1 cellular context compared by ENCODE assay signal in the genomic region with DNA sequence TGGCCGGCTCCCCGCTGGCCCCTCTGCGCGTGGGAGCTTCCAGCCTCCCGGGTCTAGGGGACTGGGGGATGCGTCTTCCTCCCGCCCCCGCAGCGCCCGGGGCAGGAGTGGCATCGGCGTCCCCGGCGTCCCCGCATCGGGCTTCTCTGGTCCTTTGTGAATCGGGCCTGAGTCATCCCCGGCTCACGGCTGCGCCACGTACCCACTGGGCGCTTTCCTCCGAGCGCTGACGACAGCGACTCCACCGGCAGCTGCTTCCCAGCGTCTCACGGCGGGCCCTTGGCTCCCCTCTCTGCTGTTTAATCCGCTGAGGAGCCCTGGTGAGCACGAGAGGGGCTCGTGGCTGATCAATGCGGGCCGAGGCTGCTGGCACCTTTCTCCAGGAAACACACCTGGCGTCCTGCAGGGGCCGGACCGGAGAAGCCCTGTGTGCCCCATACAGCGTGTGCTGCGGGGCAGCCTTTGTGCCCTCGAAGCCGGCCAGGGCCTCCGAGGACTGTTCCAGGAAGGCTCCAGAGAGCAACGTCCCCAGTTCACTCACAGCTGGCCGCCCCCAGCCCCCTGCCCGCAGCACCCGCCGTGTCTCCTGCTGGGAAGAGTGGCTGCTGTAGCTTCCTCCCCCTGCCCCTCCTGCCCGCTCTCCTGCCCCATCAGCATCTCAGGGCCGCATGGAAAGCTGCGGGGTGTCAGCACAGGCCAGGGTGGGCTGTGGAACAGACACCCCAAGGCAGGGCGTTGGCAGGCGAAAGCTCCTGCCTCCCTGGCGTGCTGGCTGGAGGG.
TF ChIP-seq lines count a peak whose summit lies in the region.

No MANE protein-coding gene starts in this region.

TF ChIP-seq in HepG2, 621 proteins besides CTCF, POLR2A, EP300 and RAD21 (continued from another document and continues in another):
- TF ChIP-seq, protein P1, sequence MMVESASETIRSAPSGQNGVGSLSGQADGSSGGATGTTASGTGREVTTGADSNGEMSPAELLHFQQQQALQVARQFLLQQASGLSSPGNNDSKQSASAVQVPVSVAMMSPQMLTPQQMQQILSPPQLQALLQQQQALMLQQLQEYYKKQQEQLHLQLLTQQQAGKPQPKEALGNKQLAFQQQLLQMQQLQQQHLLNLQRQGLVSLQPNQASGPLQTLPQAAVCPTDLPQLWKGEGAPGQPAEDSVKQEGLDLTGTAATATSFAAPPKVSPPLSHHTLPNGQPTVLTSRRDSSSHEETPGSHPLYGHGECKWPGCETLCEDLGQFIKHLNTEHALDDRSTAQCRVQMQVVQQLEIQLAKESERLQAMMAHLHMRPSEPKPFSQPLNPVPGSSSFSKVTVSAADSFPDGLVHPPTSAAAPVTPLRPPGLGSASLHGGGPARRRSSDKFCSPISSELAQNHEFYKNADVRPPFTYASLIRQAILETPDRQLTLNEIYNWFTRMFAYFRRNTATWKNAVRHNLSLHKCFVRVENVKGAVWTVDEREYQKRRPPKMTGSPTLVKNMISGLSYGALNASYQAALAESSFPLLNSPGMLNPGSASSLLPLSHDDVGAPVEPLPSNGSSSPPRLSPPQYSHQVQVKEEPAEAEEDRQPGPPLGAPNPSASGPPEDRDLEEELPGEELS (CRISPR knock-in tag; IDR thresholded peaks at IDR 0.05) = no peak
- TF ChIP-seq ZNF232 (CRISPR knock-in tag; IDR thresholded peaks at IDR 0.05; ENCODE audit: borderline replicate concordance) = no peak
- TF ChIP-seq, protein P2, sequence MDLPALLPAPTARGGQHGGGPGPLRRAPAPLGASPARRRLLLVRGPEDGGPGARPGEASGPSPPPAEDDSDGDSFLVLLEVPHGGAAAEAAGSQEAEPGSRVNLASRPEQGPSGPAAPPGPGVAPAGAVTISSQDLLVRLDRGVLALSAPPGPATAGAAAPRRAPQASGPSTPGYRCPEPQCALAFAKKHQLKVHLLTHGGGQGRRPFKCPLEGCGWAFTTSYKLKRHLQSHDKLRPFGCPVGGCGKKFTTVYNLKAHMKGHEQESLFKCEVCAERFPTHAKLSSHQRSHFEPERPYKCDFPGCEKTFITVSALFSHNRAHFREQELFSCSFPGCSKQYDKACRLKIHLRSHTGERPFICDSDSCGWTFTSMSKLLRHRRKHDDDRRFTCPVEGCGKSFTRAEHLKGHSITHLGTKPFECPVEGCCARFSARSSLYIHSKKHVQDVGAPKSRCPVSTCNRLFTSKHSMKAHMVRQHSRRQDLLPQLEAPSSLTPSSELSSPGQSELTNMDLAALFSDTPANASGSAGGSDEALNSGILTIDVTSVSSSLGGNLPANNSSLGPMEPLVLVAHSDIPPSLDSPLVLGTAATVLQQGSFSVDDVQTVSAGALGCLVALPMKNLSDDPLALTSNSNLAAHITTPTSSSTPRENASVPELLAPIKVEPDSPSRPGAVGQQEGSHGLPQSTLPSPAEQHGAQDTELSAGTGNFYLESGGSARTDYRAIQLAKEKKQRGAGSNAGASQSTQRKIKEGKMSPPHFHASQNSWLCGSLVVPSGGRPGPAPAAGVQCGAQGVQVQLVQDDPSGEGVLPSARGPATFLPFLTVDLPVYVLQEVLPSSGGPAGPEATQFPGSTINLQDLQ (CRISPR knock-in tag; IDR thresholded peaks at IDR 0.05) = no peak
- no peak for TF ChIP-seq KDM3A (CRISPR knock-in tag; IDR thresholded peaks at IDR 0.05; ENCODE audit: low read depth)
- TF ChIP-seq, protein P3, sequence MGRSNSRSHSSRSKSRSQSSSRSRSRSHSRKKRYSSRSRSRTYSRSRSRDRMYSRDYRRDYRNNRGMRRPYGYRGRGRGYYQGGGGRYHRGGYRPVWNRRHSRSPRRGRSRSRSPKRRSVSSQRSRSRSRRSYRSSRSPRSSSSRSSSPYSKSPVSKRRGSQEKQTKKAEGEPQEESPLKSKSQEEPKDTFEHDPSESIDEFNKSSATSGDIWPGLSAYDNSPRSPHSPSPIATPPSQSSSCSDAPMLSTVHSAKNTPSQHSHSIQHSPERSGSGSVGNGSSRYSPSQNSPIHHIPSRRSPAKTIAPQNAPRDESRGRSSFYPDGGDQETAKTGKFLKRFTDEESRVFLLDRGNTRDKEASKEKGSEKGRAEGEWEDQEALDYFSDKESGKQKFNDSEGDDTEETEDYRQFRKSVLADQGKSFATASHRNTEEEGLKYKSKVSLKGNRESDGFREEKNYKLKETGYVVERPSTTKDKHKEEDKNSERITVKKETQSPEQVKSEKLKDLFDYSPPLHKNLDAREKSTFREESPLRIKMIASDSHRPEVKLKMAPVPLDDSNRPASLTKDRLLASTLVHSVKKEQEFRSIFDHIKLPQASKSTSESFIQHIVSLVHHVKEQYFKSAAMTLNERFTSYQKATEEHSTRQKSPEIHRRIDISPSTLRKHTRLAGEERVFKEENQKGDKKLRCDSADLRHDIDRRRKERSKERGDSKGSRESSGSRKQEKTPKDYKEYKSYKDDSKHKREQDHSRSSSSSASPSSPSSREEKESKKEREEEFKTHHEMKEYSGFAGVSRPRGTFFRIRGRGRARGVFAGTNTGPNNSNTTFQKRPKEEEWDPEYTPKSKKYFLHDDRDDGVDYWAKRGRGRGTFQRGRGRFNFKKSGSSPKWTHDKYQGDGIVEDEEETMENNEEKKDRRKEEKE (IDR thresholded peaks at IDR 0.05) = no peak
- TF ChIP-seq RARA (CRISPR knock-in tag; IDR thresholded peaks at IDR 0.05) = no peak
- no peak for TF ChIP-seq IRF2 (CRISPR knock-in tag; IDR thresholded peaks at IDR 0.05)
- no peak for TF ChIP-seq DNMT3B (CRISPR knock-in tag; conservative IDR thresholded peaks at IDR 0.05)
- TF ChIP-seq GATAD2A (CRISPR knock-in tag; IDR thresholded peaks at IDR 0.05) = no peak
- TF ChIP-seq, protein P4, sequence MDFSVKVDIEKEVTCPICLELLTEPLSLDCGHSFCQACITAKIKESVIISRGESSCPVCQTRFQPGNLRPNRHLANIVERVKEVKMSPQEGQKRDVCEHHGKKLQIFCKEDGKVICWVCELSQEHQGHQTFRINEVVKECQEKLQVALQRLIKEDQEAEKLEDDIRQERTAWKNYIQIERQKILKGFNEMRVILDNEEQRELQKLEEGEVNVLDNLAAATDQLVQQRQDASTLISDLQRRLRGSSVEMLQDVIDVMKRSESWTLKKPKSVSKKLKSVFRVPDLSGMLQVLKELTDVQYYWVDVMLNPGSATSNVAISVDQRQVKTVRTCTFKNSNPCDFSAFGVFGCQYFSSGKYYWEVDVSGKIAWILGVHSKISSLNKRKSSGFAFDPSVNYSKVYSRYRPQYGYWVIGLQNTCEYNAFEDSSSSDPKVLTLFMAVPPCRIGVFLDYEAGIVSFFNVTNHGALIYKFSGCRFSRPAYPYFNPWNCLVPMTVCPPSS (IDR thresholded peaks at IDR 0.05) = no peak
- TF ChIP-seq, protein P5, sequence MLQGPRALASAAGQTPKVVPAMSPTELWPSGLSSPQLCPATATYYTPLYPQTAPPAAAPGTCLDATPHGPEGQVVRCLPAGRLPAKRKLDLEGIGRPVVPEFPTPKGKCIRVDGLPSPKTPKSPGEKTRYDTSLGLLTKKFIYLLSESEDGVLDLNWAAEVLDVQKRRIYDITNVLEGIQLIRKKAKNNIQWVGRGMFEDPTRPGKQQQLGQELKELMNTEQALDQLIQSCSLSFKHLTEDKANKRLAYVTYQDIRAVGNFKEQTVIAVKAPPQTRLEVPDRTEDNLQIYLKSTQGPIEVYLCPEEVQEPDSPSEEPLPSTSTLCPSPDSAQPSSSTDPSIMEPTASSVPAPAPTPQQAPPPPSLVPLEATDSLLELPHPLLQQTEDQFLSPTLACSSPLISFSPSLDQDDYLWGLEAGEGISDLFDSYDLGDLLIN (CRISPR knock-in tag; IDR thresholded peaks at IDR 0.05; ENCODE audit: borderline replicate concordance) = no peak
- TF ChIP-seq, protein P6, sequence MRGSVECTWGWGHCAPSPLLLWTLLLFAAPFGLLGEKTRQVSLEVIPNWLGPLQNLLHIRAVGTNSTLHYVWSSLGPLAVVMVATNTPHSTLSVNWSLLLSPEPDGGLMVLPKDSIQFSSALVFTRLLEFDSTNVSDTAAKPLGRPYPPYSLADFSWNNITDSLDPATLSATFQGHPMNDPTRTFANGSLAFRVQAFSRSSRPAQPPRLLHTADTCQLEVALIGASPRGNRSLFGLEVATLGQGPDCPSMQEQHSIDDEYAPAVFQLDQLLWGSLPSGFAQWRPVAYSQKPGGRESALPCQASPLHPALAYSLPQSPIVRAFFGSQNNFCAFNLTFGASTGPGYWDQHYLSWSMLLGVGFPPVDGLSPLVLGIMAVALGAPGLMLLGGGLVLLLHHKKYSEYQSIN (CRISPR knock-in tag; IDR thresholded peaks at IDR 0.05; ENCODE audit: borderline replicate concordance) = no peak
- no peak for TF ChIP-seq ZNF34 (CRISPR knock-in tag; IDR thresholded peaks at IDR 0.05; ENCODE audit: borderline replicate concordance)
- no peak for TF ChIP-seq TBX2 (CRISPR knock-in tag; IDR thresholded peaks at IDR 0.05; ENCODE audit: borderline replicate concordance)
- TF ChIP-seq CBFB (CRISPR knock-in tag; IDR thresholded peaks at IDR 0.05) = no peak
- no peak for TF ChIP-seq NFE2L2 (IDR thresholded peaks at IDR 0.05; ENCODE audit: low read length)
- TF ChIP-seq ZNF652 (CRISPR knock-in tag; IDR thresholded peaks at IDR 0.05; ENCODE audit: borderline replicate concordance, low read depth) = no peak
- TF ChIP-seq TAF1 (CRISPR knock-in tag; IDR thresholded peaks at IDR 0.05) = no peak
- no peak for TF ChIP-seq HDAC2 (CRISPR knock-in tag; IDR thresholded peaks at IDR 0.05)
- TF ChIP-seq, protein P7, sequence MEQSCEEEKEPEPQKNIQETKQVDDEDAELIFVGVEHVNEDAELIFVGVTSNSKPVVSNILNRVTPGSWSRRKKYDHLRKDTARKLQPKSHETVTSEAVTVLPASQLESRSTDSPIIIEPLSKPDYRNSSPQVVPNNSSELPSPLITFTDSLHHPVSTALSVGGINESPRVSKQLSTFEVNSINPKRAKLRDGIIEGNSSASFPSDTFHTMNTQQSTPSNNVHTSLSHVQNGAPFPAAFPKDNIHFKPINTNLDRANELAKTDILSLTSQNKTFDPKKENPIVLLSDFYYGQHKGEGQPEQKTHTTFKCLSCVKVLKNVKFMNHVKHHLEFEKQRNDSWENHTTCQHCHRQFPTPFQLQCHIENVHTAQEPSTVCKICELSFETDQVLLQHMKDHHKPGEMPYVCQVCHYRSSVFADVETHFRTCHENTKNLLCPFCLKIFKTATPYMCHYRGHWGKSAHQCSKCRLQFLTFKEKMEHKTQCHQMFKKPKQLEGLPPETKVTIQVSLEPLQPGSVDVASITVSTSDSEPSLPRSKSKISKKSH (CRISPR knock-in tag; IDR thresholded peaks at IDR 0.05; ENCODE audit: borderline replicate concordance) = no peak
- TF ChIP-seq TRIM24 (CRISPR knock-in tag; IDR thresholded peaks at IDR 0.05) = no peak
- no peak for TF ChIP-seq SRSF4 (IDR thresholded peaks at IDR 0.05; ENCODE audit: low read depth, low read length, poor library complexity, severe bottlenecking)
- TF ChIP-seq, protein P8, sequence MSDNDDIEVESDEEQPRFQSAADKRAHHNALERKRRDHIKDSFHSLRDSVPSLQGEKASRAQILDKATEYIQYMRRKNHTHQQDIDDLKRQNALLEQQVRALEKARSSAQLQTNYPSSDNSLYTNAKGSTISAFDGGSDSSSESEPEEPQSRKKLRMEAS (IDR thresholded peaks at IDR 0.05) = peak; percentile 24; the same call in 1 of the 2 replicates
- TF ChIP-seq ZFP36 (IDR thresholded peaks at IDR 0.05; ENCODE audit: borderline replicate concordance, low read depth, low read length, partially characterized antibody) = no peak
- TF ChIP-seq ZNF605 (CRISPR knock-in tag; IDR thresholded peaks at IDR 0.05) = no peak
- TF ChIP-seq, protein P9, sequence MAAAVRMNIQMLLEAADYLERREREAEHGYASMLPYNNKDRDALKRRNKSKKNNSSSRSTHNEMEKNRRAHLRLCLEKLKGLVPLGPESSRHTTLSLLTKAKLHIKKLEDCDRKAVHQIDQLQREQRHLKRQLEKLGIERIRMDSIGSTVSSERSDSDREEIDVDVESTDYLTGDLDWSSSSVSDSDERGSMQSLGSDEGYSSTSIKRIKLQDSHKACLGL (CRISPR knock-in tag; IDR thresholded peaks at IDR 0.05) = 0 out of 2 replicates have a peak, but pooled peaks have one; percentile 17
- TF ChIP-seq SNAPC2 (CRISPR knock-in tag; IDR thresholded peaks at IDR 0.05) = no peak
- TF ChIP-seq FOXP1 (IDR thresholded peaks at IDR 0.05) = no peak
- no peak for TF ChIP-seq FOXP1 (CRISPR knock-in tag; IDR thresholded peaks at IDR 0.05)
- no peak for TF ChIP-seq ZNF589 (CRISPR knock-in tag; conservative IDR thresholded peaks at IDR 0.05)
- TF ChIP-seq SIX1 (CRISPR knock-in tag; IDR thresholded peaks at IDR 0.05; ENCODE audit: borderline replicate concordance) = no peak
- TF ChIP-seq, protein P10, sequence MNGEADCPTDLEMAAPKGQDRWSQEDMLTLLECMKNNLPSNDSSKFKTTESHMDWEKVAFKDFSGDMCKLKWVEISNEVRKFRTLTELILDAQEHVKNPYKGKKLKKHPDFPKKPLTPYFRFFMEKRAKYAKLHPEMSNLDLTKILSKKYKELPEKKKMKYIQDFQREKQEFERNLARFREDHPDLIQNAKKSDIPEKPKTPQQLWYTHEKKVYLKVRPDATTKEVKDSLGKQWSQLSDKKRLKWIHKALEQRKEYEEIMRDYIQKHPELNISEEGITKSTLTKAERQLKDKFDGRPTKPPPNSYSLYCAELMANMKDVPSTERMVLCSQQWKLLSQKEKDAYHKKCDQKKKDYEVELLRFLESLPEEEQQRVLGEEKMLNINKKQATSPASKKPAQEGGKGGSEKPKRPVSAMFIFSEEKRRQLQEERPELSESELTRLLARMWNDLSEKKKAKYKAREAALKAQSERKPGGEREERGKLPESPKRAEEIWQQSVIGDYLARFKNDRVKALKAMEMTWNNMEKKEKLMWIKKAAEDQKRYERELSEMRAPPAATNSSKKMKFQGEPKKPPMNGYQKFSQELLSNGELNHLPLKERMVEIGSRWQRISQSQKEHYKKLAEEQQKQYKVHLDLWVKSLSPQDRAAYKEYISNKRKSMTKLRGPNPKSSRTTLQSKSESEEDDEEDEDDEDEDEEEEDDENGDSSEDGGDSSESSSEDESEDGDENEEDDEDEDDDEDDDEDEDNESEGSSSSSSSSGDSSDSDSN (CRISPR knock-in tag; IDR thresholded peaks at IDR 0.05) = peak; percentile 54; the same call in 1 of the 2 replicates
- TF ChIP-seq YY1 (IDR thresholded peaks at IDR 0.05; ENCODE audit: insufficient read depth, insufficient replicate concordance, low read depth, low read length) = no peak
- TF ChIP-seq, protein P11, sequence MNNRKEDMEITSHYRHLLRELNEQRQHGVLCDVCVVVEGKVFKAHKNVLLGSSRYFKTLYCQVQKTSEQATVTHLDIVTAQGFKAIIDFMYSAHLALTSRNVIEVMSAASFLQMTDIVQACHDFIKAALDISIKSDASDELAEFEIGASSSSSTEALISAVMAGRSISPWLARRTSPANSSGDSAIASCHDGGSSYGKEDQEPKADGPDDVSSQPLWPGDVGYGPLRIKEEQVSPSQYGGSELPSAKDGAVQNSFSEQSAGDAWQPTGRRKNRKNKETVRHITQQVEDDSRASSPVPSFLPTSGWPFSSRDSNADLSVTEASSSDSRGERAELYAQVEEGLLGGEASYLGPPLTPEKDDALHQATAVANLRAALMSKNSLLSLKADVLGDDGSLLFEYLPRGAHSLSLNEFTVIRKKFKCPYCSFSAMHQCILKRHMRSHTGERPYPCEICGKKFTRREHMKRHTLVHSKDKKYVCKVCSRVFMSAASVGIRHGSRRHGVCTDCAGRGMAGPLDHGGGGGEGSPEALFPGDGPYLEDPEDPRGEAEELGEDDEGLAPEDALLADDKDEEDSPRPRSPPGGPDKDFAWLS (CRISPR knock-in tag; IDR thresholded peaks at IDR 0.05; ENCODE audit: borderline replicate concordance) = no peak
- 0 out of 2 replicates have a peak, but pooled peaks have one; percentile 53 for TF ChIP-seq RNF2 (conservative IDR thresholded peaks at IDR 0.05; ENCODE audit: low read depth)
- no peak for TF ChIP-seq ZNF772 (CRISPR knock-in tag; IDR thresholded peaks at IDR 0.05)
- peak; percentile 99 for TF ChIP-seq ZNF205 (CRISPR knock-in tag; IDR thresholded peaks at IDR 0.05)
- TF ChIP-seq MEF2D (CRISPR knock-in tag; IDR thresholded peaks at IDR 0.05) = no peak
- no peak for TF ChIP-seq SETDB1 (CRISPR knock-in tag; IDR thresholded peaks at IDR 0.05; ENCODE audit: borderline replicate concordance)
- TF ChIP-seq TOPORS (CRISPR knock-in tag; IDR thresholded peaks at IDR 0.05) = no peak
- no peak for TF ChIP-seq ZNF235 (CRISPR knock-in tag; IDR thresholded peaks at IDR 0.05; ENCODE audit: borderline replicate concordance)
- TF ChIP-seq HNRNPLL (IDR thresholded peaks at IDR 0.05; ENCODE audit: low read depth, low read length, poor library complexity, severe bottlenecking) = peak; percentile 94
